Comparison of ENCODE assay signal across 1 cellular context in the genomic region with DNA sequence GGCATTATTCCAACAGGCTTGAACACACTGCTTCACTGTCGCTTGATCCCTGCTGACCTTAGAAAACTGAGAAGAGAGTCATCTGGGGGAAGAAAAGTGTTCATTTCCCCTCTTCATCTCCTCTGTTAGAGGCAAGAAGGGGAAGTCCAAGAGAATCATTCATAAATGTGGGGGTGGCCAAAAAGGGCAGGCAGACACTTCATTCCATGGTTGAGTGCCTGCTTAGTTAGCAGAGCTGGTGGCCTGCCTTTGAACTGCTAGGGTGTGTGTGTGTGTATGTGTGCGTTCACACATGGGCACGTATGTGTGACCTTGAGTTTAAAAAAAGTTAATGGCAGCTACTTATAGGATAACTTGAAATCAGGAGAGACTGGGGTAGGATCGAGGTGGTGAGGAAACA.
TF ChIP-seq lines count a peak whose summit lies in the region.

No MANE protein-coding gene starts in this region.

TF ChIP-seq in IMR-90, 13 proteins besides CTCF, POLR2A, EP300 and RAD21 (continued from another document):
- TF ChIP-seq CHD1 (IDR thresholded peaks at IDR 0.05; ENCODE audit: low read depth, low read length) (no peak), FOS (IDR thresholded peaks at IDR 0.05; ENCODE audit: low read depth, low read length) (no peak), MAFK (IDR thresholded peaks at IDR 0.05; ENCODE audit: low read depth, low read length) (no peak), RFX5 (IDR thresholded peaks at IDR 0.05; ENCODE audit: low read depth, low read length) (no peak), BHLHE40 (IDR thresholded peaks at IDR 0.05; ENCODE audit: low read depth, low read length) (no peak), RCOR1 (IDR thresholded peaks at IDR 0.05; ENCODE audit: insufficient replicate concordance, low read length) (no peak)
